In the genomic region with DNA sequence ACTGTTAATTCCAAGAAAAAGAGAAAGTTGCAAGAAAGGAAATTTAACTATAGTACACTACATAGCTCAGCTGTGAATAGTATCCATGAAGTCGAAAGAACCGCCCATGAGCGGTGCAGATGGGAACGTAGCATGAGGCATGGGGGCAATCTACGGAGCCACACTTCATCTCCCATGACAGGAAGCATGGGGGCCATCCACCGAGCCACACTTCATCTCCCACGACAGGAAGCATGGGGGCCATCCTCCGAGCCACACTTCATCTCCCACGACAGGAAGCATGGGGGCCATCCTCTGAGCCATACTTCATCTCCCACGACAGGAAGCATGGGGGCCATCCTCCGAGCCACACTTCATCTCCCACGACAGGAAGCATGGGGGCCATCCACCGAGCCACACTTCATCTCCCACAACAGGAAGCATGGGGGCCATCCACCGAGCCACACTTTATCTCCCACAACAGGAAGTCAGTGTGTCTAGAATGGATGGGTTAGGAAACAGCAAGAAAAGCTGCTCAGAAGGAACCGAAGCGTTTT, we compare ENCODE assay signal across 1 cellular context.
TF ChIP-seq lines count a peak whose summit lies in the region.

No MANE protein-coding gene starts in this region.

TF ChIP-seq in K562, 482 proteins besides CTCF, POLR2A, EP300 and RAD21:
- TF ChIP-seq, protein P1, sequence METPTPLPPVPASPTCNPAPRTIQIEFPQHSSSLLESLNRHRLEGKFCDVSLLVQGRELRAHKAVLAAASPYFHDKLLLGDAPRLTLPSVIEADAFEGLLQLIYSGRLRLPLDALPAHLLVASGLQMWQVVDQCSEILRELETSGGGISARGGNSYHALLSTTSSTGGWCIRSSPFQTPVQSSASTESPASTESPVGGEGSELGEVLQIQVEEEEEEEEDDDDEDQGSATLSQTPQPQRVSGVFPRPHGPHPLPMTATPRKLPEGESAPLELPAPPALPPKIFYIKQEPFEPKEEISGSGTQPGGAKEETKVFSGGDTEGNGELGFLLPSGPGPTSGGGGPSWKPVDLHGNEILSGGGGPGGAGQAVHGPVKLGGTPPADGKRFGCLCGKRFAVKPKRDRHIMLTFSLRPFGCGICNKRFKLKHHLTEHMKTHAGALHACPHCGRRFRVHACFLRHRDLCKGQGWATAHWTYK (CRISPR knock-in tag; IDR thresholded peaks at IDR 0.05): peak; percentile 98
- TF ChIP-seq GABPA (tag; conservative IDR thresholded peaks at IDR 0.05; ENCODE audit: low read depth) (peak; percentile 53), ZNF184 (CRISPR knock-in tag; IDR thresholded peaks at IDR 0.05) (peak; percentile 56; the same call in 1 of the 2 replicates)
